ENCODE assay signal across 17 cellular contexts in genomic region chr7:139452948-139453672, GRCh38. TPM values are rescaled to one million over a fixed set of nuclear protein-coding genes. Genes with fewer than 3 reads are reported as not detected.
A peak's percentile ranks its signal among the peaks of the same experiment; 100 is the strongest.
DNase-seq lines count a peak whose midpoint lies in the region; ATAC-seq and TF ChIP-seq lines count a peak whose summit lies in the region.
"Had no signal": no experiment of that assay in that cellular context is flagged by ENCODE, and none has a peak within 500 bp of the region (broad histone marks: within the 10 kb centered on the region; RNA-seq: fewer than 3 reads in every experiment).

No MANE protein-coding gene starts in this region.

- TF ChIP-seq CTCF in DOHH2 (IDR thresholded peaks at IDR 0.05; ENCODE audit: low read depth, low read length, poor library complexity, severe bottlenecking) (peak; percentile 41), neural progenitor cell (IDR thresholded peaks at IDR 0.05) (peak; percentile 18), GM10248 (IDR thresholded peaks at IDR 0.05; ENCODE audit: control extremely low read depth, extremely low read depth, low read depth, missing control alignments) (no peak), GM20000 (IDR thresholded peaks at IDR 0.05; ENCODE audit: extremely low read depth, missing control alignments) (no peak)

- no peak overlapping the region for H3K4me3 Mint-ChIP-seq in neural progenitor cell
- H3K4me3 Mint-ChIP-seq: activated CD4-positive, alpha-beta memory T cell treated with anti-CD3 and anti-CD28 coated beads, Interleukin-2, amount 10 ng/mL, durations not matched to agents 7 days and 5 days; CD4-positive, CD25-positive, alpha-beta regulatory T cell; T-helper 2 cell treated with Interferon-gamma antibody and Interleukin-4, amounts not matched to agents 5 μg/mL and 100 μg/mL, for 36 hours had no signal

- no peaks in the 10 kb centered on the region for H3K4me1 Mint-ChIP-seq in neural progenitor cell
- H3K4me1 Mint-ChIP-seq: activated CD4-positive, alpha-beta memory T cell treated with anti-CD3 and anti-CD28 coated beads, Interleukin-2, amount 10 ng/mL, durations not matched to agents 7 days and 5 days; CD4-positive, CD25-positive, alpha-beta regulatory T cell had no signal

- no peaks in the 10 kb centered on the region for H3F3A ChIP-seq in DOHH2 (ENCODE audit: control insufficient read depth, insufficient read depth)
- H3F3A ChIP-seq in neural progenitor cell (ENCODE audit: low read depth), result no peaks in the 10 kb centered on the region

- H3K79me2 ChIP-seq in DOHH2 (ENCODE audit: control insufficient read depth, low read length), result no peaks in the 10 kb centered on the region
- no peaks in the 10 kb centered on the region for H3K79me2 ChIP-seq in neural progenitor cell (ENCODE audit: low read depth)

- no peaks in the 10 kb centered on the region for H3K4me1 ChIP-seq in DOHH2 (ENCODE audit: control insufficient read depth, low read length)
- peaks cover 7% of the 10 kb centered on the region for H3K4me1 ChIP-seq in neural progenitor cell
- H3K4me1 ChIP-seq: gastroesophageal sphincter, Peyer's patch had no signal

- DNase-seq in LHCN-M2 (ENCODE audit: low read depth) (peak; percentile 84), dermis blood vessel endothelial cell (peak; percentile 55), neural progenitor cell (ENCODE audit: low spot score) (no peak), GM10248 (ENCODE audit: extremely low spot score) (no peak), GM20000 (ENCODE audit: low spot score) (no peak), NCI-H128 (lab: John Stamatoyannopoulos, UW; ENCODE audit: unreplicated experiment) (no peak)
- DNase-seq: activated CD4-positive, alpha-beta memory T cell treated with anti-CD3 and anti-CD28 coated beads, Interleukin-2, amount 10 ng/mL, durations not matched to agents 7 days and 5 days; activated gamma-delta T cell; CD4-positive, CD25-positive, alpha-beta regulatory T cell; Peyer's patch; stimulated activated CD8-positive, alpha-beta memory T cell treated with anti-CD3 and anti-CD28 coated beads, Interleukin-4, amount 100 ng/mL, for 48 hours had no signal

- H2AFZ ChIP-seq in neural progenitor cell (replicated peaks), result no peak overlapping the region

- no peaks in the 10 kb centered on the region for H4K20me1 ChIP-seq in DOHH2 (ENCODE audit: control insufficient read depth, insufficient read depth, low read depth, low read length)
- no peaks in the 10 kb centered on the region for H4K20me1 ChIP-seq in neural progenitor cell (ENCODE audit: low read depth)

- no peaks in the 10 kb centered on the region for H3K36me3 Mint-ChIP-seq in neural progenitor cell
- H3K36me3 Mint-ChIP-seq: CD4-positive, CD25-positive, alpha-beta regulatory T cell had no signal

- no peak for ATAC-seq in GM18909 (IDR thresholded peaks at IDR 0.05; ENCODE audit: poor library complexity, unreplicated experiment)
- ATAC-seq: gastroesophageal sphincter, left lobe of liver had no signal

- H3K27ac Mint-ChIP-seq in neural progenitor cell, result peak overlapping the region; percentile 39
- H3K27ac Mint-ChIP-seq: activated CD4-positive, alpha-beta memory T cell treated with anti-CD3 and anti-CD28 coated beads, Interleukin-2, amount 10 ng/mL, durations not matched to agents 7 days and 5 days; CD4-positive, CD25-positive, alpha-beta regulatory T cell; T-helper 2 cell treated with Interferon-gamma antibody and Interleukin-4, amounts not matched to agents 5 μg/mL and 100 μg/mL, for 36 hours had no signal

- no peaks in the 10 kb centered on the region for H3K27me3 Mint-ChIP-seq in neural progenitor cell (ENCODE audit: insufficient read depth, low read depth)
- H3K27me3 Mint-ChIP-seq: activated CD4-positive, alpha-beta memory T cell treated with anti-CD3 and anti-CD28 coated beads, Interleukin-2, amount 10 ng/mL, durations not matched to agents 7 days and 5 days; CD4-positive, CD25-positive, alpha-beta regulatory T cell had no signal

- H3K4me2 ChIP-seq in DOHH2 (ENCODE audit: low read length), result no peak overlapping the region
- no peak overlapping the region for H3K4me2 ChIP-seq in neural progenitor cell

- H3K36me3 ChIP-seq in DOHH2 (ENCODE audit: control insufficient read depth, low read length) (no peaks in the 10 kb centered on the region), neural progenitor cell (no peaks in the 10 kb centered on the region)
- H3K36me3 ChIP-seq: gastroesophageal sphincter, neutrophil, Peyer's patch had no signal

- H3K9ac ChIP-seq in neural progenitor cell, result no peak overlapping the region

- H3K9me2 ChIP-seq in DOHH2 (replicated peaks; ENCODE audit: control insufficient read depth, low read length), result no peaks in the 10 kb centered on the region

- H3K27me3 ChIP-seq in DOHH2 (ENCODE audit: control insufficient read depth, low read length) (no peaks in the 10 kb centered on the region), neural progenitor cell (no peaks in the 10 kb centered on the region)
- H3K27me3 ChIP-seq: gastroesophageal sphincter, neutrophil, Peyer's patch had no signal

- H3K4me3 ChIP-seq in DOHH2 (ENCODE audit: low read length) (no peak overlapping the region), neural progenitor cell (no peak overlapping the region)
- H3K4me3 ChIP-seq: gastroesophageal sphincter, Peyer's patch had no signal

- CTCF ChIA-PET in GM10248 (lab: Yijun Ruan, JAX), result interaction anchor here (1.6 kb wide), 1 partner anchor 18 kb away, joined by 7 read pairs; no protein-coding TSS in a partner anchor

- no peak overlapping the region for H3K27ac ChIP-seq in DOHH2 (ENCODE audit: low read depth, low read length)
- H3K27ac ChIP-seq in neural progenitor cell, result no peak overlapping the region
- H3K27ac ChIP-seq: gastroesophageal sphincter, neutrophil, Peyer's patch had no signal

- no peaks in the 10 kb centered on the region for H3K9me3 ChIP-seq in DOHH2 (ENCODE audit: control insufficient read depth, insufficient read depth, low read length)
- no peaks in the 10 kb centered on the region for H3K9me3 ChIP-seq in neural progenitor cell (ENCODE audit: low read depth)
- H3K9me3 ChIP-seq: gastroesophageal sphincter, neutrophil, Peyer's patch had no signal

- H3K9me3 Mint-ChIP-seq in neural progenitor cell, result no peaks in the 10 kb centered on the region
- H3K9me3 Mint-ChIP-seq: activated CD4-positive, alpha-beta memory T cell treated with anti-CD3 and anti-CD28 coated beads, Interleukin-2, amount 10 ng/mL, durations not matched to agents 7 days and 5 days; T-helper 2 cell treated with Interferon-gamma antibody and Interleukin-4, amounts not matched to agents 5 μg/mL and 100 μg/mL, for 36 hours had no signal

- POLR2A ChIA-PET in GM10248 (lab: Yijun Ruan, JAX), result no interaction called here

RNA-seq across cellular contexts. Expression of gene KLRG2, which starts 30.4 kb away (rescaled TPM):
- not detected in 2 replicates for total RNA-seq in LHCN-M2 (2014; rRNA removed)
- not detected for polyA plus RNA-seq in LHCN-M2 (2012)
- 0.09 and 0.34 TPM in 2 replicates for total RNA-seq in dermis blood vessel endothelial cell
- total RNA-seq in neural progenitor cell (ENCODE audit: low replicate concordance), result 1.0 and 4.2 TPM in 2 replicates
- total RNA-seq: activated CD4-positive, alpha-beta memory T cell treated with anti-CD3 and anti-CD28 coated beads, Interleukin-2, amount 10 ng/mL, durations not matched to agents 7 days and 5 days; CD4-positive, CD25-positive, alpha-beta regulatory T cell; left lobe of liver; Peyer's patch had no signal
- polyA plus RNA-seq: CD4-positive, CD25-positive, alpha-beta regulatory T cell had no signal

Comparison
In these comparisons a context has a peak if more than half of its experiments do, and no peak if none do; other contexts are left out.
1. CTCF ChIP-seq: peak in DOHH2 (single experiment) and neural progenitor cell (single experiment); none in GM10248 (single experiment) and GM20000 (single experiment).
2. DNase-seq: peak in LHCN-M2 (single experiment) and dermis blood vessel endothelial cell (single experiment); none in neural progenitor cell (single experiment), GM10248 (single experiment), GM20000 (single experiment) and NCI-H128 (single experiment).